Comparison of ENCODE assay signal across 16 cellular contexts in genomic region chr18:73043231-73044000, GRCh38.
A peak's percentile ranks its signal among the peaks of the same experiment; 100 is the strongest.
DNase-seq lines count a peak whose midpoint lies in the region; ATAC-seq and TF ChIP-seq lines count a peak whose summit lies in the region.
"Had no signal": no experiment of that assay in that cellular context is flagged by ENCODE, and none has a peak within 500 bp of the region (broad histone marks: within the 10 kb centered on the region; RNA-seq: fewer than 3 reads in every experiment).

No MANE protein-coding gene starts in this region.

- H3K9me3 Mint-ChIP-seq in glutamatergic neuron (ENCODE audit: unreplicated experiment), result peaks cover 3% of the 10 kb centered on the region
- H3K9me3 Mint-ChIP-seq in stimulated activated effector memory CD8-positive, alpha-beta T cell treated with anti-CD3 and anti-CD28 coated beads, Interleukin-12 subunit alpha, Interleukin-12 subunit beta, amount 100 ng/mL, for 72 hours, result peaks cover 13% of the 10 kb centered on the region

- no peaks in the 10 kb centered on the region for H3K36me3 Mint-ChIP-seq in glutamatergic neuron (ENCODE audit: unreplicated experiment)
- H3K36me3 Mint-ChIP-seq in stimulated activated effector memory CD8-positive, alpha-beta T cell treated with anti-CD3 and anti-CD28 coated beads, Interleukin-12 subunit alpha, Interleukin-12 subunit beta, amount 100 ng/mL, for 72 hours, result no peaks in the 10 kb centered on the region

- H3K27me3 Mint-ChIP-seq in glutamatergic neuron (ENCODE audit: unreplicated experiment), result no peaks in the 10 kb centered on the region

- no peak for ATAC-seq in HG03025 (IDR thresholded peaks at IDR 0.05; ENCODE audit: low FRiP score, unreplicated experiment)
- no peak for ATAC-seq in GM21423 (IDR thresholded peaks at IDR 0.05; ENCODE audit: unreplicated experiment)
- no peak for ATAC-seq in stimulated activated effector memory CD8-positive, alpha-beta T cell treated with anti-CD3 and anti-CD28 coated beads, Interleukin-12 subunit alpha, Interleukin-12 subunit beta, amount 100 ng/mL, for 72 hours
- no peak for ATAC-seq in GM21737 (IDR thresholded peaks at IDR 0.05; ENCODE audit: unreplicated experiment)
- ATAC-seq: left lung, sciatic nerve had no signal

- H3K4me3 Mint-ChIP-seq in glutamatergic neuron (ENCODE audit: unreplicated experiment), result peak overlapping the region; percentile 50
- H3K4me3 Mint-ChIP-seq in stimulated activated effector memory CD8-positive, alpha-beta T cell treated with anti-CD3 and anti-CD28 coated beads, Interleukin-12 subunit alpha, Interleukin-12 subunit beta, amount 100 ng/mL, for 72 hours, result no peak overlapping the region

- DNase-seq in Caki2 (ENCODE audit: low read depth), result peak; percentile 64
- peak; percentile 86 for DNase-seq in NCI-H1417 treated with DMSO at 0.1 percent for 48 hours (lab: John Stamatoyannopoulos, UW)
- DNase-seq in NCI-H345 treated with DMSO at 0.1 percent for 48 hours (lab: John Stamatoyannopoulos, UW; ENCODE audit: unreplicated experiment), result peak; percentile 11
- DNase-seq in glutamatergic neuron, result no peak
- DNase-seq in stimulated activated effector memory CD8-positive, alpha-beta T cell treated with anti-CD3 and anti-CD28 coated beads, Interleukin-12 subunit alpha, Interleukin-12 subunit beta, amount 100 ng/mL, for 72 hours (ENCODE audit: low spot score in 2 of 2), result no peak
- DNase-seq: activated effector memory CD4-positive, alpha-beta T cell treated with Interleukin-2 at 50 U/mL for 16 hours; Caco-2; GM23248; IMR-90; left lung; MV-4-11; uterus had no signal

- no peak for TF ChIP-seq CTCF in glutamatergic neuron (IDR thresholded peaks at IDR 0.05; ENCODE audit: partially characterized antibody, unreplicated experiment)

- peak overlapping the region; percentile 74 for H3K27ac Mint-ChIP-seq in glutamatergic neuron (ENCODE audit: unreplicated experiment)
- H3K27ac Mint-ChIP-seq in stimulated activated effector memory CD8-positive, alpha-beta T cell treated with anti-CD3 and anti-CD28 coated beads, Interleukin-12 subunit alpha, Interleukin-12 subunit beta, amount 100 ng/mL, for 72 hours, result no peak overlapping the region

- H3K4me1 Mint-ChIP-seq in glutamatergic neuron (ENCODE audit: low read depth, unreplicated experiment), result peaks cover 14% of the 10 kb centered on the region
- H3K4me1 Mint-ChIP-seq in stimulated activated effector memory CD8-positive, alpha-beta T cell treated with anti-CD3 and anti-CD28 coated beads, Interleukin-12 subunit alpha, Interleukin-12 subunit beta, amount 100 ng/mL, for 72 hours, result no peaks in the 10 kb centered on the region

- in situ Hi-C loops in Caki2 (cut with HindIII; ENCODE audit: low pct_unique_long_range_greater_than_20kb, low sequenced_read_pairs), result no loop called here

Comparison
In these comparisons a context has a peak if more than half of its experiments do, and no peak if none do; other contexts are left out.
1. DNase-seq: peak in Caki2 (single experiment), NCI-H1417 treated with DMSO at 0.1 percent for 48 hours (single experiment) and NCI-H345 treated with DMSO at 0.1 percent for 48 hours (single experiment); none in glutamatergic neuron (single experiment) and stimulated activated effector memory CD8-positive, alpha-beta T cell treated with anti-CD3 and anti-CD28 coated beads, Interleukin-12 subunit alpha, Interleukin-12 subunit beta, amount 100 ng/mL, for 72 hours (0 of 2).